27 cellular contexts compared by ENCODE assay signal in genomic region chr5:128572546-128573339, GRCh38. TPM values are rescaled to one million over a fixed set of nuclear protein-coding genes. Genes with fewer than 3 reads are reported as not detected.
DNase-seq lines count a peak whose midpoint lies in the region; ATAC-seq, FAIRE-seq and TF ChIP-seq lines count a peak whose summit lies in the region.
"Had no signal": no experiment of that assay in that cellular context is flagged by ENCODE, and none has a peak within 500 bp of the region (broad histone marks: within the 10 kb centered on the region; RNA-seq: fewer than 3 reads in every experiment).

No MANE protein-coding gene starts in this region.

- H3K36me3 ChIP-seq in astrocyte (ENCODE audit: insufficient read depth, low read length) (no peaks in the 10 kb centered on the region), testis (ENCODE audit: low read depth, missing control alignments) (no peaks in the 10 kb centered on the region)
- no peaks in the 10 kb centered on the region for H3K36me3 ChIP-seq in effector memory CD4-positive, alpha-beta T cell (ENCODE audit: control insufficient read depth, insufficient read depth, low read length)
- H3K36me3 ChIP-seq: HAP-1, left lung, tibial nerve had no signal

- intact Hi-C loops in testis (cut with DNase I; ENCODE audit: low total_unique reads): no loop called here

- FAIRE-seq in astrocyte (lab: Jason Lieb, UNC): peak; percentile 29
- FAIRE-seq: colon, GM19239 had no signal

- H3K9me3 Mint-ChIP-seq in HFFc6 (no peaks in the 10 kb centered on the region; the same call in 1 of the 2 replicates), astrocyte (ENCODE audit: unreplicated experiment) (no peaks in the 10 kb centered on the region), osteocyte (ENCODE audit: unreplicated experiment) (no peaks in the 10 kb centered on the region)

- TF ChIP-seq POLR2A in GM18505 (IDR thresholded peaks at IDR 0.05; ENCODE audit: borderline replicate concordance, extremely low read depth, insufficient read depth, insufficient read length) (no peak), testis (IDR thresholded peaks at IDR 0.05) (no peak)

- H2AFZ ChIP-seq in astrocyte (ENCODE audit: low read depth, low read length): no peak overlapping the region

- H3K4me1 ChIP-seq in astrocyte (ENCODE audit: insufficient read depth, low read length): peaks cover 9% of the 10 kb centered on the region
- H3K4me1 ChIP-seq in effector memory CD4-positive, alpha-beta T cell (ENCODE audit: control insufficient read depth, insufficient read depth, low read length, poor library complexity, severe bottlenecking): no peaks in the 10 kb centered on the region
- H3K4me1 ChIP-seq in testis: no peaks in the 10 kb centered on the region
- H3K4me1 ChIP-seq: HAP-1, left lung, tibial nerve had no signal

- H4K20me1 ChIP-seq in astrocyte (ENCODE audit: insufficient read depth, low read length): no peaks in the 10 kb centered on the region

- H3K27me3 Mint-ChIP-seq in HFFc6 (ENCODE audit: insufficient read depth) (peaks cover 3% of the 10 kb centered on the region; the same call in 1 of the 2 replicates), astrocyte (ENCODE audit: low read depth, unreplicated experiment) (no peaks in the 10 kb centered on the region), osteocyte (ENCODE audit: unreplicated experiment) (no peaks in the 10 kb centered on the region)
- H3K27me3 Mint-ChIP-seq: activated CD4-positive, alpha-beta memory T cell treated with anti-CD3 and anti-CD28 coated beads, Interleukin-2, amount 10 ng/mL, durations not matched to agents 7 days and 5 days; brain; naive thymus-derived CD8-positive, alpha-beta T cell; stimulated activated naive CD8-positive, alpha-beta T cell treated with anti-CD3 and anti-CD28 coated beads, Interleukin-15, amount 100 ng/mL, for 72 hours had no signal

- no peak overlapping the region for H3K4me2 ChIP-seq in astrocyte (ENCODE audit: low read length)

- peak; percentile 48 for DNase-seq in HFFc6
- DNase-seq in astrocyte (ENCODE audit: low read depth): peak; percentile 18
- DNase-seq in fibroblast of pulmonary artery (ENCODE audit: low read depth): peak; percentile 26
- DNase-seq in osteocyte (ENCODE audit: extremely low spot score, unreplicated experiment): no peak
- no peak for DNase-seq in effector memory CD4-positive, alpha-beta T cell
- DNase-seq in testis: no peak
- DNase-seq in DMS53 (lab: John Stamatoyannopoulos, UW): no peak
- DNase-seq: activated CD4-positive, alpha-beta memory T cell treated with anti-CD3 and anti-CD28 coated beads, Interleukin-2, amount 10 ng/mL, durations not matched to agents 7 days and 5 days; Calu3; foreskin melanocyte; left lung; midbrain; naive thymus-derived CD8-positive, alpha-beta T cell; NCI-H2081; retina; stimulated activated CD4-positive, alpha-beta T cell treated with anti-CD3 and anti-CD28 coated beads, Interleukin-12 subunit alpha, Interleukin-12 subunit beta, amount 100 ng/mL, for 4 hours; stimulated activated naive CD8-positive, alpha-beta T cell treated with anti-CD3 and anti-CD28 coated beads, Interleukin-15, amount 100 ng/mL, for 72 hours had no signal

- peaks cover 53% of the 10 kb centered on the region for H3K4me1 Mint-ChIP-seq in HFFc6 (ENCODE audit: low read depth)
- H3K4me1 Mint-ChIP-seq in astrocyte (ENCODE audit: low read depth, unreplicated experiment): peaks cover 36% of the 10 kb centered on the region
- H3K4me1 Mint-ChIP-seq in osteocyte (ENCODE audit: unreplicated experiment): peaks cover 59% of the 10 kb centered on the region
- H3K4me1 Mint-ChIP-seq: activated CD4-positive, alpha-beta memory T cell treated with anti-CD3 and anti-CD28 coated beads, Interleukin-2, amount 10 ng/mL, durations not matched to agents 7 days and 5 days; brain; CD14-positive monocyte; naive thymus-derived CD8-positive, alpha-beta T cell; stimulated activated naive CD8-positive, alpha-beta T cell treated with anti-CD3 and anti-CD28 coated beads, Interleukin-15, amount 100 ng/mL, for 72 hours had no signal

- H3K9ac ChIP-seq in astrocyte (ENCODE audit: low read length): no peak overlapping the region

- no peak overlapping the region for H3K27ac ChIP-seq in astrocyte (ENCODE audit: low read depth, low read length)
- H3K27ac ChIP-seq in effector memory CD4-positive, alpha-beta T cell (ENCODE audit: insufficient read depth, low read length, poor library complexity, severe bottlenecking): no peak overlapping the region
- H3K27ac ChIP-seq in testis: no peak overlapping the region
- H3K27ac ChIP-seq: left lung, tibial nerve had no signal

- TF ChIP-seq CTCF in HFFc6 (IDR thresholded peaks at IDR 0.05): no peak
- TF ChIP-seq CTCF in astrocyte (IDR thresholded peaks at IDR 0.05; ENCODE audit: insufficient read depth, low read depth, low read length): no peak
- no peak for TF ChIP-seq CTCF in fibroblast of pulmonary artery (IDR thresholded peaks at IDR 0.05; ENCODE audit: low read length, missing control alignments)
- TF ChIP-seq CTCF in osteocyte (IDR thresholded peaks at IDR 0.05): no peak
- no peak for TF ChIP-seq CTCF in testis (IDR thresholded peaks at IDR 0.05)

- peak overlapping the region; percentile 68 for H3K4me3 Mint-ChIP-seq in HFFc6
- H3K4me3 Mint-ChIP-seq in astrocyte (ENCODE audit: unreplicated experiment): no peak overlapping the region
- peak overlapping the region; percentile 20 for H3K4me3 Mint-ChIP-seq in osteocyte (ENCODE audit: unreplicated experiment)
- H3K4me3 Mint-ChIP-seq: activated CD4-positive, alpha-beta memory T cell treated with anti-CD3 and anti-CD28 coated beads, Interleukin-2, amount 10 ng/mL, durations not matched to agents 7 days and 5 days; brain; CD14-positive monocyte; naive thymus-derived CD8-positive, alpha-beta T cell; stimulated activated naive CD8-positive, alpha-beta T cell treated with anti-CD3 and anti-CD28 coated beads, Interleukin-15, amount 100 ng/mL, for 72 hours had no signal

- H3K4me3 ChIP-seq in astrocyte (ENCODE audit: insufficient read depth, low read depth, low read length) (no peak overlapping the region), fibroblast of pulmonary artery (replicated peaks; ENCODE audit: low read depth, low read length) (no peak overlapping the region), testis (no peak overlapping the region)
- no peak overlapping the region for H3K4me3 ChIP-seq in effector memory CD4-positive, alpha-beta T cell (ENCODE audit: insufficient read depth, low read depth, low read length, poor library complexity, severe bottlenecking)
- H3K4me3 ChIP-seq: HAP-1, left lung, tibial nerve had no signal

- H3K27me3 ChIP-seq in astrocyte (ENCODE audit: insufficient read depth, low read length) (no peaks in the 10 kb centered on the region), testis (no peaks in the 10 kb centered on the region)
- no peaks in the 10 kb centered on the region for H3K27me3 ChIP-seq in effector memory CD4-positive, alpha-beta T cell (replicated peaks; ENCODE audit: control insufficient read depth, insufficient read depth, low read length, poor library complexity, severe bottlenecking)
- H3K27me3 ChIP-seq: left lung, tibial nerve had no signal

- no peak for ATAC-seq in GM18505 (IDR thresholded peaks at IDR 0.05; ENCODE audit: unreplicated experiment)
- ATAC-seq: activated CD4-positive, CD25-positive, alpha-beta regulatory T cell treated with anti-CD3 and anti-CD28 coated beads, Interleukin-2, amount 50 U/mL, for 24 hours; left lung; naive thymus-derived CD8-positive, alpha-beta T cell; Right ventricle myocardium inferior; stimulated activated naive CD8-positive, alpha-beta T cell treated with anti-CD3 and anti-CD28 coated beads, Interleukin-15, amount 100 ng/mL, for 72 hours had no signal

- H3K36me3 Mint-ChIP-seq in HFFc6 (ENCODE audit: low read depth) (0 out of 2 replicates have a peak, but pooled peaks cover 4% of the 10 kb centered on the region), astrocyte (ENCODE audit: low read depth, unreplicated experiment) (no peaks in the 10 kb centered on the region), osteocyte (ENCODE audit: unreplicated experiment) (no peaks in the 10 kb centered on the region)
- H3K36me3 Mint-ChIP-seq: brain, CD14-positive monocyte had no signal

- H3K27ac Mint-ChIP-seq in HFFc6 (peak overlapping the region; percentile 69), astrocyte (ENCODE audit: unreplicated experiment) (peak overlapping the region; percentile 64), osteocyte (ENCODE audit: unreplicated experiment) (peak overlapping the region; percentile 91)
- H3K27ac Mint-ChIP-seq: activated CD4-positive, alpha-beta memory T cell treated with anti-CD3 and anti-CD28 coated beads, Interleukin-2, amount 10 ng/mL, durations not matched to agents 7 days and 5 days; brain; CD14-positive monocyte; naive thymus-derived CD8-positive, alpha-beta T cell; stimulated activated naive CD8-positive, alpha-beta T cell treated with anti-CD3 and anti-CD28 coated beads, Interleukin-15, amount 100 ng/mL, for 72 hours had no signal

- no peaks in the 10 kb centered on the region for H3K79me2 ChIP-seq in astrocyte (ENCODE audit: insufficient read depth, low read length)

- H3K9me3 ChIP-seq in astrocyte (ENCODE audit: insufficient read depth, low read depth, low read length) (no peaks in the 10 kb centered on the region), testis (no peaks in the 10 kb centered on the region)
- H3K9me3 ChIP-seq in effector memory CD4-positive, alpha-beta T cell (ENCODE audit: control insufficient read depth, low read length): no peaks in the 10 kb centered on the region
- H3K9me3 ChIP-seq: HAP-1, left lung, tibial nerve had no signal

- 93 to 97% methylated on average over 2 of the region's 2 CpGs for WGBS in testis, 2 donors

RNA-seq across cellular contexts. Expression of gene FBN2, which starts 34.7 kb away (rescaled TPM):
- total RNA-seq in HFFc6 (2021; fragmentation: NEBNext Ultra II Directional; extraction: Animal tissue kit (Norgen Biotek cat#: 25700)): 100 to 1,000 TPM; 174 to 272 (median 186) TPM
- total RNA-seq in astrocyte (105 and 176 TPM in 2 replicates), osteocyte (1,151 and 1,312 TPM in 2 replicates), testis (10 to 100 TPM; 13.8 to 17.5 TPM)
- polyA plus RNA-seq in testis (ENCODE audit: insufficient read depth, low read depth, low replicate concordance): 22.4 TPM
- total RNA-seq: activated CD4-positive, alpha-beta memory T cell treated with anti-CD3 and anti-CD28 coated beads, Interleukin-2, amount 10 ng/mL, durations not matched to agents 7 days and 5 days; OCI-LY7 had no signal
- polyA plus RNA-seq: naive thymus-derived CD8-positive, alpha-beta T cell had no signal

Comparison
In these comparisons a context has a peak if more than half of its experiments do, and no peak if none do; other contexts are left out.
1. DNase-seq: peak in HFFc6 (single experiment), astrocyte (single experiment) and fibroblast of pulmonary artery (single experiment); none in osteocyte (single experiment), effector memory CD4-positive, alpha-beta T cell (0 of 3), testis (single experiment) and DMS53 (single experiment).
2. Peak in every context shown above with its lines, with median percentiles within 50 percentile points of each other: H3K27ac Mint-ChIP-seq.